ENCODE assay signal across 18 cellular contexts in the genomic region with DNA sequence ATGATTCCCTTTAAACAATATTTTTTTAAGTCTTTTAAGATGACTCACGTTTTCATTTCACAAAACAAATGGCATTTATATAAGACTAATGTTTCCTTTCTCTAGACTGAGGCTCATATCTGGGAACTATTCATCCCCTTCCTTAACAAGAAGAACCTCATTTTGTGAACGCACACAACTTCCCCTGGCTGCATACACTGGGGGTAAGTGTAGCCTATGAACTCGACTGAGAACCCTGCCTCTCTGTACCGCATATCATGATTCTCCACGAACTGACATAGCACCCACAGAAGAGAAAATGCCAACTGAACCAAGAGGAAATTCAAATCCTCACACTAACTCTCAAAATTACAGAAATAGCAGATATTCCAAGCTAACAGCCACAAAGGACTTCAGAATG.
DNase-seq lines count a peak whose midpoint lies in the region; FAIRE-seq and TF ChIP-seq lines count a peak whose summit lies in the region.
"Had no signal": no experiment of that assay in that cellular context is flagged by ENCODE, and none has a peak within 500 bp of the region (broad histone marks: within the 10 kb centered on the region; RNA-seq: fewer than 3 reads in every experiment).

No MANE protein-coding gene starts in this region.

- no peak for TF ChIP-seq POLR2A in erythroblast (IDR thresholded peaks at IDR 0.05; ENCODE audit: low read length)

- DNase-seq in EL, result peak; percentile 4
- DNase-seq in astrocyte of the hippocampus (ENCODE audit: low read depth, low spot score), result peak; percentile 39
- DNase-seq in globus pallidus (ENCODE audit: low spot score), result peak; percentile 72
- DNase-seq in erythroblast (lab: John Stamatoyannopoulos, UW), result no peak
- no peak for DNase-seq in posterior vena cava (ENCODE audit: low spot score)
- DNase-seq in kidney, result no peak
- no peak for DNase-seq in activated CD4-positive, CD25-positive, alpha-beta regulatory T cell treated with anti-CD3 and anti-CD28 coated beads, Interleukin-2, amount 50 U/mL, for 72 hours
- DNase-seq: activated gamma-delta T cell; body of pancreas; effector memory CD4-positive, alpha-beta T cell; heart left ventricle; NCI-H2029 treated with DMSO at 0.1 percent for 48 hours; NCI-H774; RPMI8226; stimulated activated CD4-positive, alpha-beta T cell treated with anti-CD3 and anti-CD28 coated beads, Interleukin-4, amount 100 ng/mL, for 24 hours had no signal

- no peaks in the 10 kb centered on the region for H3K27me3 ChIP-seq in rectal smooth muscle tissue (ENCODE audit: control insufficient read depth, insufficient read depth, low read length)
- H3K27me3 ChIP-seq: body of pancreas, heart left ventricle, right atrium auricular region had no signal

- H3K4me1 ChIP-seq in rectal smooth muscle tissue (ENCODE audit: control insufficient read depth, insufficient read depth, low read length) (peaks cover 20% of the 10 kb centered on the region), kidney (ENCODE audit: control insufficient read depth in 1 of 2, insufficient read depth in 1 of 2, low read depth in 1 of 2, low read length in 2 of 2) (peaks cover 0 to 3% of the 10 kb centered on the region in 2 donors)
- H3K4me1 ChIP-seq: body of pancreas, right atrium auricular region had no signal

- intact Hi-C loops in posterior vena cava (cut with DNase I) (no loop called here), kidney (cut with DNase I) (no loop called here)

- H3K4me3 ChIP-seq in rectal smooth muscle tissue (ENCODE audit: low read length), result no peak overlapping the region
- no peak overlapping the region for H3K4me3 ChIP-seq in kidney (ENCODE audit: low read length in 2 of 2)
- H3K4me3 ChIP-seq: body of pancreas, heart left ventricle, right atrium auricular region had no signal

- no peak for TF ChIP-seq CTCF in kidney (IDR thresholded peaks at IDR 0.05; ENCODE audit: borderline replicate concordance, extremely low read depth, insufficient read depth)

- no peaks in the 10 kb centered on the region for H3K9me3 ChIP-seq in kidney (ENCODE audit: control insufficient read depth in 1 of 2, low read length in 2 of 2)
- H3K9me3 ChIP-seq: body of pancreas, heart left ventricle, right atrium auricular region had no signal

- no peak for FAIRE-seq in kidney (lab: Jason Lieb, UNC)
- FAIRE-seq: GM18507 had no signal

- peak overlapping the region; percentile 56 for H3K27ac ChIP-seq in rectal smooth muscle tissue (ENCODE audit: low read depth, low read length)
- no peak overlapping the region for H3K27ac ChIP-seq in kidney (ENCODE audit: low read depth in 2 of 2, low read length in 2 of 2)
- H3K27ac ChIP-seq: body of pancreas, right atrium auricular region had no signal

- no peaks in the 10 kb centered on the region for H3K36me3 ChIP-seq in rectal smooth muscle tissue (ENCODE audit: control insufficient read depth, insufficient read depth, low read length)
- H3K36me3 ChIP-seq in kidney (ENCODE audit: control insufficient read depth in 1 of 2, insufficient read depth in 2 of 2, low read length in 2 of 2), result no peaks in the 10 kb centered on the region
- H3K36me3 ChIP-seq: right atrium auricular region had no signal

- H3K9ac ChIP-seq in rectal smooth muscle tissue (ENCODE audit: low read length) (no peak overlapping the region), kidney (ENCODE audit: low read length in 2 of 2) (no peak overlapping the region)

Comparison
In these comparisons a context has a peak if more than half of its experiments do, and no peak if none do; other contexts are left out.
1. DNase-seq: peak in EL (single experiment), astrocyte of the hippocampus (single experiment) and globus pallidus (single experiment); none in erythroblast (0 of 2), posterior vena cava (single experiment), kidney (single experiment) and activated CD4-positive, CD25-positive, alpha-beta regulatory T cell treated with anti-CD3 and anti-CD28 coated beads, Interleukin-2, amount 50 U/mL, for 72 hours (single experiment).